ENCODE assay signal across 22 cellular contexts in the genomic region with DNA sequence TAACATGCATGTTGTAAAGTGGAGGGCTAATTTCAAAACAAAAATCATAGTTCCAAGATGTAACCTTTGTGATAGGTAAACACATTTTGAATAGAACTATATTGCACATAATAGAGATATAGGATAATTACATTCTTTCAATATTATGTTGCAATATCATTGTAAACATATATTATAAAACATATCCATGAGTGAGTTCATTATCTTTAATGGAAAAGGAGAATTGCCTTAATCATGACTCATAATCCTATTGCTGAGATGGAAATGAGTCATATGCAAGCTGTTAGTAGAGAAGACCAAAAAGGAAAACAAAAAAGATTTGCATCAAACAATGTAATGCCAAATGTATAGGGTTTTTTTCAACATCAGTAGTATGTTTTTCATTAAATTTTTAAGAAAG.
DNase-seq lines count a peak whose midpoint lies in the region; ATAC-seq, FAIRE-seq and TF ChIP-seq lines count a peak whose summit lies in the region.
"Had no signal": no experiment of that assay in that cellular context is flagged by ENCODE, and none has a peak within 500 bp of the region (broad histone marks: within the 10 kb centered on the region; RNA-seq: fewer than 3 reads in every experiment).

No MANE protein-coding gene starts in this region.

- DNase-seq in EH (ENCODE audit: low read depth): peak; percentile 0
- peak; percentile 62 for DNase-seq in PC-3
- peak; percentile 72 for DNase-seq in bronchial epithelial cell (ENCODE audit: low read depth)
- peak; percentile 41 for DNase-seq in iris pigment epithelial cell (ENCODE audit: low read depth)
- no peak for DNase-seq in middle frontal gyrus (ENCODE audit: extremely low spot score, low spot score)
- no peak for DNase-seq in GM10248 (ENCODE audit: extremely low spot score)
- no peak for DNase-seq in NCI-H2171 (lab: John Stamatoyannopoulos, UW)
- no peak for DNase-seq in WTC11 (ENCODE audit: low spot score)
- DNase-seq: activated CD8-positive, alpha-beta T cell treated with anti-CD3 and anti-CD28 coated beads, Interleukin-2, amount 10 ng/mL, durations not matched to agents 7 days and 5 days; cortex of kidney; esophagus squamous epithelium; left ventricle myocardium inferior; NCI-H2227 treated with DMSO at 0.1 percent for 48 hours; spleen; stomach; uterus; WERI-Rb-1 had no signal

- no peak for FAIRE-seq in bronchial epithelial cell (lab: Jason Lieb, UNC)

- H3K9ac ChIP-seq in PC-3 (ENCODE audit: low read length): no peak overlapping the region
- H3K9ac ChIP-seq: KMS-11, parathyroid adenoma had no signal

- H3K4me1 Mint-ChIP-seq in WTC11: no peaks in the 10 kb centered on the region
- H3K4me1 Mint-ChIP-seq: B cell had no signal

- CTCF ChIA-PET in PC-3 (lab: Charles Lee): no interaction called here
- CTCF ChIA-PET in GM10248 (lab: Yijun Ruan, JAX): no interaction called here
- CTCF ChIA-PET in WTC11 (lab: Charles Lee): no interaction called here

- BruUV-seq in PC-3 (replicated peaks; lab: Mats Ljungman, UMichigan): no TSS peak

- no peaks in the 10 kb centered on the region for H4K20me1 ChIP-seq in PC-3 (ENCODE audit: low read length)

- TF ChIP-seq CTCF in PC-3 (conservative IDR thresholded peaks at IDR 0.05; ENCODE audit: low read depth, low read length): no peak
- TF ChIP-seq CTCF in bronchial epithelial cell (IDR thresholded peaks at IDR 0.05; ENCODE audit: insufficient read depth, low read length, severe bottlenecking): no peak
- no peak for TF ChIP-seq CTCF in GM10248 (IDR thresholded peaks at IDR 0.05; ENCODE audit: control extremely low read depth, extremely low read depth, low read depth, missing control alignments)
- TF ChIP-seq CTCF in WTC11 (IDR thresholded peaks at IDR 0.05): no peak

- no peaks in the 10 kb centered on the region for H3K9me2 ChIP-seq in PC-3 (replicated peaks; ENCODE audit: low read length)

- intact Hi-C loops in PC-3 (cut with micrococcal nuclease): no loop called here

- H3K36me3 ChIP-seq in PC-3 (ENCODE audit: low read depth, low read length) (no peaks in the 10 kb centered on the region), bronchial epithelial cell (ENCODE audit: control insufficient read depth, insufficient read depth, low read length) (no peaks in the 10 kb centered on the region)
- H3K36me3 ChIP-seq: esophagus squamous epithelium, left ventricle myocardium inferior, spleen, stomach, uterus, WERI-Rb-1 had no signal

- H3K27ac ChIP-seq in PC-3 (ENCODE audit: low read length): peak overlapping the region; percentile 37
- H3K27ac ChIP-seq: esophagus squamous epithelium, HL-60, KMS-11, left ventricle myocardium inferior, parathyroid adenoma, spleen, stomach, uterus, WERI-Rb-1 had no signal

- H3K4me3 Mint-ChIP-seq in WTC11: no peak overlapping the region
- H3K4me3 Mint-ChIP-seq: activated CD8-positive, alpha-beta T cell treated with anti-CD3 and anti-CD28 coated beads, Interleukin-2, amount 10 ng/mL, durations not matched to agents 7 days and 5 days; B cell had no signal

- peaks cover 14% of the 10 kb centered on the region for H3K4me1 ChIP-seq in PC-3 (ENCODE audit: insufficient read depth, low read length)
- H3K4me1 ChIP-seq: esophagus squamous epithelium, left ventricle myocardium inferior, parathyroid adenoma, spleen, stomach, uterus had no signal

- H3K9me3 Mint-ChIP-seq in WTC11: peaks cover 5% of the 10 kb centered on the region; the same call in 1 of the 2 replicates
- H3K9me3 Mint-ChIP-seq: activated T-helper 2 cell treated with anti-CD3 and anti-CD28 coated beads, Interferon-gamma antibody, Interleukin-2, Interleukin-4, amounts not matched to agents 10 μg/mL and 5 μg/mL and 100 μg/mL, durations not matched to agents 14 hours and 24 hours and 36 hours had no signal

- H3K9me3 ChIP-seq in PC-3 (ENCODE audit: low read length): no peaks in the 10 kb centered on the region
- H3K9me3 ChIP-seq: esophagus squamous epithelium, left ventricle myocardium inferior, spleen, stomach, uterus had no signal

- POLR2A ChIA-PET in PC-3 (lab: Charles Lee; ENCODE audit: unreplicated experiment) (no interaction called here), GM10248 (lab: Yijun Ruan, JAX) (no interaction called here), WTC11 (lab: Charles Lee) (no interaction called here)

- no peaks in the 10 kb centered on the region for H3K27me3 ChIP-seq in PC-3 (ENCODE audit: low read length)
- H3K27me3 ChIP-seq in bronchial epithelial cell (ENCODE audit: control insufficient read depth, insufficient read depth, low read length): no peaks in the 10 kb centered on the region
- H3K27me3 ChIP-seq: esophagus squamous epithelium, spleen, stomach, uterus had no signal

- H3K4me2 ChIP-seq in PC-3 (ENCODE audit: low read length): peak overlapping the region; percentile 8; the same call in 1 of the 2 replicates
- H3K4me2 ChIP-seq: KMS-11 had no signal

- H3F3A ChIP-seq in PC-3 (ENCODE audit: low read length, unreplicated experiment): no peaks in the 10 kb centered on the region

- H3K79me2 ChIP-seq in PC-3 (ENCODE audit: low read length): no peaks in the 10 kb centered on the region
- H3K79me2 ChIP-seq: parathyroid adenoma had no signal

- no peak overlapping the region for H3K27ac Mint-ChIP-seq in WTC11
- H3K27ac Mint-ChIP-seq: activated CD8-positive, alpha-beta T cell treated with anti-CD3 and anti-CD28 coated beads, Interleukin-2, amount 10 ng/mL, durations not matched to agents 7 days and 5 days; activated T-helper 2 cell treated with anti-CD3 and anti-CD28 coated beads, Interferon-gamma antibody, Interleukin-2, Interleukin-4, amounts not matched to agents 10 μg/mL and 5 μg/mL and 100 μg/mL, durations not matched to agents 14 hours and 24 hours and 36 hours; B cell had no signal

- no peaks in the 10 kb centered on the region for H3K36me3 Mint-ChIP-seq in WTC11

- no peak overlapping the region for H3K4me3 ChIP-seq in PC-3 (ENCODE audit: low read length)
- no peak overlapping the region for H3K4me3 ChIP-seq in bronchial epithelial cell (ENCODE audit: low read depth, low read length)
- H3K4me3 ChIP-seq: esophagus squamous epithelium, left ventricle myocardium inferior, spleen, stomach, uterus had no signal

- peak; percentile 74 for ATAC-seq in PC-3
- no peak for ATAC-seq in WTC11
- ATAC-seq: activated CD8-positive, alpha-beta T cell treated with anti-CD3 and anti-CD28 coated beads, Interleukin-2, amount 10 ng/mL, durations not matched to agents 7 days and 5 days had no signal

- no peaks in the 10 kb centered on the region for H3K27me3 Mint-ChIP-seq in WTC11 (ENCODE audit: low read depth)
- H3K27me3 Mint-ChIP-seq: B cell had no signal

- no peak overlapping the region for H2AFZ ChIP-seq in PC-3 (ENCODE audit: low read length)
- H2AFZ ChIP-seq: parathyroid adenoma had no signal

TF ChIP-seq in WTC11, 78 proteins besides CTCF, POLR2A, EP300 and RAD21 (continues in another document):
- TF ChIP-seq ZNF425 (CRISPR knock-in tag; conservative IDR thresholded peaks at IDR 0.05) (no peak), FOXP1 (CRISPR knock-in tag; IDR thresholded peaks at IDR 0.05; ENCODE audit: borderline replicate concordance) (no peak), KAT7 (CRISPR knock-in tag; IDR thresholded peaks at IDR 0.05; ENCODE audit: borderline replicate concordance) (no peak), IRF2 (CRISPR knock-in tag; IDR thresholded peaks at IDR 0.05; ENCODE audit: borderline replicate concordance, low read depth) (no peak), SOX15 (CRISPR knock-in tag; IDR thresholded peaks at IDR 0.05) (no peak), ZNF219 (CRISPR knock-in tag; IDR thresholded peaks at IDR 0.05; ENCODE audit: borderline replicate concordance) (no peak), ZNF416 (CRISPR knock-in tag; IDR thresholded peaks at IDR 0.05) (no peak)
- TF ChIP-seq, protein P1, sequence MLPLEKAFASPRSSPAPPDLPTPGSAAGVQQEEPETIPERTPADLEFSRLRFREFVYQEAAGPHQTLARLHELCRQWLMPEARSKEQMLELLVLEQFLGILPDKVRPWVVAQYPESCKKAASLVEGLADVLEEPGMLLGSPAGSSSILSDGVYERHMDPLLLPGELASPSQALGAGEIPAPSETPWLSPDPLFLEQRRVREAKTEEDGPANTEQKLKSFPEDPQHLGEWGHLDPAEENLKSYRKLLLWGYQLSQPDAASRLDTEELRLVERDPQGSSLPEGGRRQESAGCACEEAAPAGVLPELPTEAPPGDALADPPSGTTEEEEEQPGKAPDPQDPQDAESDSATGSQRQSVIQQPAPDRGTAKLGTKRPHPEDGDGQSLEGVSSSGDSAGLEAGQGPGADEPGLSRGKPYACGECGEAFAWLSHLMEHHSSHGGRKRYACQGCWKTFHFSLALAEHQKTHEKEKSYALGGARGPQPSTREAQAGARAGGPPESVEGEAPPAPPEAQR (CRISPR knock-in tag; IDR thresholded peaks at IDR 0.05): no peak
- TF ChIP-seq, protein P2, sequence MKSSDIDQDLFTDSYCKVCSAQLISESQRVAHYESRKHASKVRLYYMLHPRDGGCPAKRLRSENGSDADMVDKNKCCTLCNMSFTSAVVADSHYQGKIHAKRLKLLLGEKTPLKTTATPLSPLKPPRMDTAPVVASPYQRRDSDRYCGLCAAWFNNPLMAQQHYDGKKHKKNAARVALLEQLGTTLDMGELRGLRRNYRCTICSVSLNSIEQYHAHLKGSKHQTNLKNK (CRISPR knock-in tag; IDR thresholded peaks at IDR 0.05): no peak
- TF ChIP-seq, protein P3, sequence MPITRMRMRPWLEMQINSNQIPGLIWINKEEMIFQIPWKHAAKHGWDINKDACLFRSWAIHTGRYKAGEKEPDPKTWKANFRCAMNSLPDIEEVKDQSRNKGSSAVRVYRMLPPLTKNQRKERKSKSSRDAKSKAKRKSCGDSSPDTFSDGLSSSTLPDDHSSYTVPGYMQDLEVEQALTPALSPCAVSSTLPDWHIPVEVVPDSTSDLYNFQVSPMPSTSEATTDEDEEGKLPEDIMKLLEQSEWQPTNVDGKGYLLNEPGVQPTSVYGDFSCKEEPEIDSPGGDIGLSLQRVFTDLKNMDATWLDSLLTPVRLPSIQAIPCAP (CRISPR knock-in tag; IDR thresholded peaks at IDR 0.05): no peak

Comparison
In these comparisons a context has a peak if more than half of its experiments do, and no peak if none do; other contexts are left out.
1. DNase-seq: peak in EH (single experiment), PC-3 (single experiment), bronchial epithelial cell (single experiment) and iris pigment epithelial cell (single experiment); none in middle frontal gyrus (single experiment), GM10248 (single experiment), NCI-H2171 (single experiment) and WTC11 (single experiment).